Comparison of ENCODE assay signal across 9 cellular contexts in the genomic region with DNA sequence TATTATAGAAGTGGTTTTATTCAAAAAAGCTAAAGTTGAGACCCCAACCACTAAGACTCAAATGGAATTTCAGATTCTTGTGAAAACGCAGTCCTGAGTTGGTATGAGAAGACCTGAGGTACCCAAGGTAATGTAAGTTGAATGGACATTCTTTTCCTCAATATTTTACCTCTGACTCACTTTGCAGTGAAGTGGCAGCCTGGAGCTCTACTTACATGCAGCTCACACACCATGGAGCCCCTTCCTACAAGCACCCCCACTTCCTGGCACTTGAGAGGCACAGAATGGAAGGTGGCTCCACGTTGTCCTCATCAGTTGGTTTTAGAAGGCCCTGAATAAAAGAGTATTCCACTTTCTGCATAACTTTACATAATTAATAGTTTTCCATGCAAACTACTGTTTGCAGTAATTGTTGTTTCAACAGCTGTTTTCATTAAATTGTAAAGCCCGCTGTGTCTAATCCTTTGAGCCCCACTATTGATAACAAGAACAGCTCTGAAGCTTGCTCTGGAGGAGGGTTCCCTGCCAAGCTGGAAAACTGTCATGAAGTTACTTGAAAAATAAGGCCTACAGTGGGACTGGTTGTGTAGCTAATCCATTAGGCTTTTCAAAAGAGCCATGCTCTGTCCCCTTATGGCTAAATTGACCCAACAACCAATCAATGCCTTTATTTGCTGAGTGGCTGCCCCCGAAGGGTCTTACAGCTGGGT.
DNase-seq lines count a peak whose midpoint lies in the region; ATAC-seq and TF ChIP-seq lines count a peak whose summit lies in the region.
"Had no signal": no experiment of that assay in that cellular context is flagged by ENCODE, and none has a peak within 500 bp of the region (broad histone marks: within the 10 kb centered on the region; RNA-seq: fewer than 3 reads in every experiment).

No MANE protein-coding gene starts in this region.

- CTCF ChIA-PET in HCT116 (lab: Charles Lee) = no interaction called here

- H2AFZ ChIP-seq in HCT116 (ENCODE audit: low read depth, low read length, poor library complexity, severe bottlenecking) = no peak overlapping the region

- no peaks in the 10 kb centered on the region for H3K27me3 ChIP-seq in HCT116 (ENCODE audit: insufficient read depth, low read length)
- no peaks in the 10 kb centered on the region for H3K27me3 ChIP-seq in SJCRH30

- H4K20me1 ChIP-seq in HCT116 (ENCODE audit: insufficient read depth) = no peaks in the 10 kb centered on the region

- H3K27ac ChIP-seq in HCT116 (ENCODE audit: low read depth, low read length) (no peak overlapping the region), SJCRH30 (peak overlapping the region; percentile 98)

- TF ChIP-seq POLR2A in HCT116 (IDR thresholded peaks at IDR 0.05; ENCODE audit: borderline replicate concordance, extremely low read depth, insufficient read depth, insufficient read length) = no peak

- H3K79me2 ChIP-seq in HCT116 (ENCODE audit: insufficient read depth, low read length) = no peaks in the 10 kb centered on the region

- intact Hi-C loops in HCT116 (cut with micrococcal nuclease) = no loop called here

- H3K9me3 ChIP-seq in HCT116 (ENCODE audit: control insufficient read depth in 1 of 2, insufficient read depth in 1 of 2, low read depth in 1 of 2, low read length in 2 of 2) = no peaks in the 10 kb centered on the region
- H3K9me3 ChIP-seq in SJCRH30 (replicated peaks) = no peaks in the 10 kb centered on the region

- peak overlapping the region; percentile 57 for H3K4me2 ChIP-seq in HCT116 (ENCODE audit: low read length)

- DNase-seq in HCT116 (ENCODE audit: low read depth, low spot score) = no peak
- DNase-seq in SJCRH30 = peak; percentile 89 to 91
- DNase-seq in foreskin melanocyte = peak; percentile 30
- peak; percentile 69 for DNase-seq in retinal pigment epithelial cell (ENCODE audit: low read depth)
- DNase-seq in GM03348 (ENCODE audit: low spot score) = no peak
- DNase-seq in H4 (ENCODE audit: low spot score) = no peak
- DNase-seq: activated CD4-positive, alpha-beta T cell treated with anti-CD3 and anti-CD28 coated beads for 48 hours; CD8-positive, alpha-beta T cell had no signal

- POLR2A ChIA-PET in HCT116 (lab: Charles Lee) = no interaction called here

- no peak for TF ChIP-seq RAD21 in HCT116 (IDR thresholded peaks at IDR 0.05; ENCODE audit: low read depth)

- H3K9me2 ChIP-seq in HCT116 (ENCODE audit: insufficient read depth) = no peaks in the 10 kb centered on the region

- H3K9ac ChIP-seq in HCT116 (ENCODE audit: low read length) = no peak overlapping the region

- H3K4me3 ChIP-seq in HCT116 (replicated peaks in 1 of 2; ENCODE audit: low read depth in 1 of 2, low read length in 2 of 2) = no peak overlapping the region
- H3K4me3 ChIP-seq in SJCRH30 = peak overlapping the region; percentile 5
- H3K4me3 ChIP-seq in retinal pigment epithelial cell (ENCODE audit: low read length) = no peak overlapping the region

- H3K4me1 ChIP-seq in HCT116 (ENCODE audit: control insufficient read depth in 1 of 2, insufficient read depth in 2 of 2, low read length in 2 of 2) (peaks cover 2 to 28% of the 10 kb centered on the region in 2 experiments; a peak in 3 of 4 replicates), SJCRH30 (peaks cover 63% of the 10 kb centered on the region)

- BruUV-seq in HCT116 (replicated peaks; lab: Mats Ljungman, UMichigan) = no TSS peak

- ATAC-seq in HCT116 (peak; percentile 46; the same call in 1 of the 2 replicates), GM18498 (IDR thresholded peaks at IDR 0.05; ENCODE audit: unreplicated experiment) (no peak)
- ATAC-seq: CD8-positive, alpha-beta T cell had no signal

- RAD21 ChIA-PET in HCT116 (lab: Charles Lee; ENCODE audit: low non-redundant PET in 1 of 2, low total read pairs in 2 of 2, uncharacterized antibody in 2 of 2, unreplicated experiment in 2 of 2) = no interaction called here

- TF ChIP-seq CTCF in HCT116 (IDR thresholded peaks at IDR 0.05 in 2 of 3, conservative IDR thresholded peaks at IDR 0.05 in 1 of 3; ENCODE audit: borderline replicate concordance in 1 of 3, insufficient read depth in 1 of 3, low read depth in 2 of 3, low read length in 2 of 3) (no peak), retinal pigment epithelial cell (conservative IDR thresholded peaks at IDR 0.05; ENCODE audit: low read depth, low read length) (no peak)

- no peaks in the 10 kb centered on the region for H3K36me3 ChIP-seq in HCT116 (ENCODE audit: control insufficient read depth in 1 of 2, insufficient read depth in 2 of 2, low read length in 2 of 2)
- H3K36me3 ChIP-seq in SJCRH30 = no peaks in the 10 kb centered on the region

TF ChIP-seq in HCT116, 20 proteins besides CTCF, POLR2A, EP300 and RAD21:
- no peak for TF ChIP-seq EGR1 (IDR thresholded peaks at IDR 0.05; ENCODE audit: low read depth)

Comparison
In these comparisons a context has a peak if more than half of its experiments do, and no peak if none do; other contexts are left out.
1. DNase-seq: peak in SJCRH30 (2 of 2), foreskin melanocyte (single experiment) and retinal pigment epithelial cell (single experiment); none in HCT116 (single experiment), GM03348 (single experiment) and H4 (single experiment).